ENCODE assay signal across 20 cellular contexts in the genomic region with DNA sequence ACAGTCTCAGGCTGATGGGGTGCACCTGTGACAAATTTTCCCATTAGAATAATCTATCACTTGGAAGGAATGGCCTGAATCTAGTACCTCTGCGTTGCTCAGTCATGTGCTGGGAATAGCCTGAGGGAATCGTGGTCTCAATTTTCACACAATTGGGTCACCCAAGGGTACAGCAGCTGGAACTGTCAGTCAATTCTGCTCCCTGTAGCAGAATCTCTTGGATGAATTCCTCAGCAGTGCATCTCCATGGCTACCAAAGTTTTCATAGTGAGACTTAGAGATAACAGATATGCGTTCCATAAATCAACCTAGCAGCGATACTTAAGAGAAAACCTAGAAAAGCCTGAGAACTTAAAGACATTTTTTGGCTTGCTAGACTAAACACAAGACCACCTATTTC.
"Had no signal": no experiment of that assay in that cellular context is flagged by ENCODE, and none has a peak within 500 bp of the region (broad histone marks: within the 10 kb centered on the region; RNA-seq: fewer than 3 reads in every experiment).

No MANE protein-coding gene starts in this region.

- H3K4me1 ChIP-seq: esophagus muscularis mucosa, parathyroid adenoma, tibial artery had no signal

- H3K79me2 ChIP-seq: parathyroid adenoma had no signal

- H3K9ac ChIP-seq: parathyroid adenoma had no signal

- H3K4me3 ChIP-seq: esophagus muscularis mucosa, mucosa of descending colon, tibial artery had no signal

- ATAC-seq: activated CD8-positive, alpha-beta T cell treated with anti-CD3 and anti-CD28 coated beads for 36 hours; activated T-helper 17 cell treated with anti-CD3 and anti-CD28 coated beads, Interleukin-2, amount 50 U/mL, for 72 hours; mucosa of descending colon; natural killer cell had no signal

- DNase-seq: activated CD4-positive, alpha-beta T cell treated with anti-CD3 and anti-CD28 coated beads, Interleukin-2, amount 10 ng/mL, durations not matched to agents 24 days and 14 days; activated CD4-positive, CD25-positive, alpha-beta regulatory T cell; activated CD8-positive, alpha-beta T cell treated with anti-CD3 and anti-CD28 coated beads for 36 hours; activated naive CD4-positive, alpha-beta T cell; activated T-cell treated with anti-CD3 and anti-CD28 coated beads, Interleukin-2, amount 50 U/mL, for 1 hour; cerebellar nuclear complex; effector CD8-positive, alpha-beta T cell; foreskin fibroblast; mucosa of descending colon; natural killer cell; stimulated activated CD4-positive, alpha-beta T cell treated with anti-CD3 and anti-CD28 coated beads, Interleukin-12 subunit alpha, Interleukin-12 subunit beta, amount 100 ng/mL, for 4 hours; stimulated activated CD4-positive, alpha-beta T cell treated with anti-CD3 and anti-CD28 coated beads, Interleukin-1b, Interleukin-23, amount 100 ng/mL, for 48 hours; stimulated activated naive CD4-positive, alpha-beta T cell treated with Interleukin-2 at 50 U/mL for 16 hours; T-helper 1 cell; T1000; tibial artery had no signal

- H3K27ac ChIP-seq: esophagus muscularis mucosa, neutrophil, parathyroid adenoma, tibial artery had no signal

- H3K9me3 ChIP-seq: esophagus muscularis mucosa, mucosa of descending colon, neutrophil, tibial artery had no signal

- H3K27me3 ChIP-seq: esophagus muscularis mucosa, neutrophil, tibial artery had no signal

- H2AFZ ChIP-seq: parathyroid adenoma had no signal

- H3K36me3 ChIP-seq: esophagus muscularis mucosa, neutrophil, tibial artery had no signal
